In genomic region chr16:11386054-11386680, GRCh38 we compare ENCODE assay signal across 21 cellular contexts. TPM values are rescaled to one million over a fixed set of nuclear protein-coding genes. Genes with fewer than 3 reads are reported as not detected.
DNase-seq lines count a peak whose midpoint lies in the region; ATAC-seq, FAIRE-seq and TF ChIP-seq lines count a peak whose summit lies in the region.
"Had no signal": no experiment of that assay in that cellular context is flagged by ENCODE, and none has a peak within 500 bp of the region (broad histone marks: within the 10 kb centered on the region; RNA-seq: fewer than 3 reads in every experiment).

No MANE protein-coding gene starts in this region.

- peak; percentile 77 for ATAC-seq in activated CD8-positive, alpha-beta T cell treated with anti-CD3 and anti-CD28 coated beads for 36 hours
- ATAC-seq in activated CD8-positive, alpha-beta T cell treated with anti-CD3 and anti-CD28 coated beads, Interleukin-2, amount 10 ng/mL, durations not matched to agents 7 days and 5 days = no peak
- ATAC-seq in WTC11 (no peak), upper lobe of left lung (ENCODE audit: low FRiP score in 2 of 2) (no peak)

- intact Hi-C loops in activated CD8-positive, alpha-beta T cell treated with anti-CD3 and anti-CD28 coated beads for 36 hours (cut with micrococcal nuclease) = no loop called here

- FAIRE-seq in GM12891 (lab: Jason Lieb, UNC) = peak; percentile 56
- FAIRE-seq: A204.1, keratinocyte had no signal

- no peak overlapping the region for H3K4me3 Mint-ChIP-seq in activated CD8-positive, alpha-beta T cell treated with anti-CD3 and anti-CD28 coated beads for 36 hours
- H3K4me3 Mint-ChIP-seq in activated CD8-positive, alpha-beta T cell treated with anti-CD3 and anti-CD28 coated beads, Interleukin-2, amount 10 ng/mL, durations not matched to agents 7 days and 5 days = no peak overlapping the region
- no peak overlapping the region for H3K4me3 Mint-ChIP-seq in WTC11
- H3K4me3 Mint-ChIP-seq: CD4-positive, alpha-beta memory T cell; stimulated activated naive CD8-positive, alpha-beta T cell treated with anti-CD3 and anti-CD28 coated beads, Interleukin-15, Interleukin-2, amounts not matched to agents 100 ng/mL and 50 ng/mL, for 24 hours had no signal

- no peak overlapping the region for H3K27ac Mint-ChIP-seq in activated CD8-positive, alpha-beta T cell treated with anti-CD3 and anti-CD28 coated beads for 36 hours
- no peak overlapping the region for H3K27ac Mint-ChIP-seq in activated CD8-positive, alpha-beta T cell treated with anti-CD3 and anti-CD28 coated beads, Interleukin-2, amount 10 ng/mL, durations not matched to agents 7 days and 5 days
- no peak overlapping the region; the same call in 1 of the 2 replicates for H3K27ac Mint-ChIP-seq in WTC11
- H3K27ac Mint-ChIP-seq: CD4-positive, alpha-beta memory T cell; stimulated activated naive CD8-positive, alpha-beta T cell treated with anti-CD3 and anti-CD28 coated beads, Interleukin-15, Interleukin-2, amounts not matched to agents 100 ng/mL and 50 ng/mL, for 24 hours had no signal

- no peak for TF ChIP-seq CTCF in activated CD8-positive, alpha-beta T cell treated with anti-CD3 and anti-CD28 coated beads for 36 hours (IDR thresholded peaks at IDR 0.05)
- TF ChIP-seq CTCF in WTC11 (IDR thresholded peaks at IDR 0.05) (no peak), osteoblast (IDR thresholded peaks at IDR 0.05; ENCODE audit: extremely low read depth, low read depth, low read length) (no peak), brain microvascular endothelial cell (IDR thresholded peaks at IDR 0.05; ENCODE audit: low read depth, low read length, missing control alignments) (no peak), upper lobe of left lung (IDR thresholded peaks at IDR 0.05) (no peak)

- no peaks in the 10 kb centered on the region for H3K9me3 Mint-ChIP-seq in activated CD8-positive, alpha-beta T cell treated with anti-CD3 and anti-CD28 coated beads for 36 hours
- no peaks in the 10 kb centered on the region for H3K9me3 Mint-ChIP-seq in activated CD8-positive, alpha-beta T cell treated with anti-CD3 and anti-CD28 coated beads, Interleukin-2, amount 10 ng/mL, durations not matched to agents 7 days and 5 days (ENCODE audit: insufficient read depth)
- no peaks in the 10 kb centered on the region for H3K9me3 Mint-ChIP-seq in WTC11
- H3K9me3 Mint-ChIP-seq: CD4-positive, alpha-beta memory T cell; stimulated activated naive CD8-positive, alpha-beta T cell treated with anti-CD3 and anti-CD28 coated beads, Interleukin-15, Interleukin-2, amounts not matched to agents 100 ng/mL and 50 ng/mL, for 24 hours had no signal

- H4K20me1 ChIP-seq in osteoblast (ENCODE audit: insufficient read depth, low read length) = no peaks in the 10 kb centered on the region

- H3K27me3 ChIP-seq in osteoblast (ENCODE audit: insufficient read depth, low read length) (no peaks in the 10 kb centered on the region), brain microvascular endothelial cell (replicated peaks) (peaks cover 3% of the 10 kb centered on the region), upper lobe of left lung (no peaks in the 10 kb centered on the region)

- CTCF ChIA-PET in activated CD8-positive, alpha-beta T cell treated with anti-CD3 and anti-CD28 coated beads for 36 hours (lab: Charles Lee) = interaction anchor here (1.1 to 5.1 kb wide), 5 partner anchors 11 to 430 kb away, joined by 3 to 33 read pairs (median 20); no protein-coding TSS in a partner anchor
- CTCF ChIA-PET in activated CD8-positive, alpha-beta T cell treated with anti-CD3 and anti-CD28 coated beads, Interleukin-2, amount 10 ng/mL, durations not matched to agents 7 days and 5 days (lab: Charles Lee) = interaction anchor here (2.2 to 3.8 kb wide), 2 partner anchors 10 to 14 kb away, joined by 12 to 18 read pairs; no protein-coding TSS in a partner anchor
- CTCF ChIA-PET in WTC11 (lab: Charles Lee) = interaction anchor here (0.7 to 11.3 kb wide), 19 partner anchors 14 to 682 kb away, joined by 3 to 234 read pairs (median 4); partner anchors contain the start of genes SOCS1 and ZC3H7A

- WGBS in upper lobe of left lung, 2 donors = 80 to 84% methylated on average over 5 to 12 of the region's 12 CpGs

- no peaks in the 10 kb centered on the region for H3K79me2 ChIP-seq in osteoblast (ENCODE audit: insufficient read depth, low read length)
- H3K79me2 ChIP-seq: parathyroid adenoma had no signal

- peak; percentile 49 for DNase-seq in activated CD8-positive, alpha-beta T cell treated with anti-CD3 and anti-CD28 coated beads for 36 hours
- no peak for DNase-seq in activated CD8-positive, alpha-beta T cell treated with anti-CD3 and anti-CD28 coated beads, Interleukin-2, amount 10 ng/mL, durations not matched to agents 7 days and 5 days
- peak; percentile 32 for DNase-seq in GM12891 (ENCODE audit: insufficient read length, low spot score)
- no peak for DNase-seq in WTC11 (ENCODE audit: low spot score)
- DNase-seq in osteoblast (ENCODE audit: insufficient read length, low spot score, missing footprints) = peak; percentile 37
- DNase-seq in brain microvascular endothelial cell = no peak
- DNase-seq in upper lobe of left lung = no peak
- no peak for DNase-seq in NCI-H1436 (lab: John Stamatoyannopoulos, UW)
- DNase-seq: AML-193; CD4-positive, alpha-beta memory T cell; DMS 273 treated with DMSO at 0.1 percent for 48 hours; EL; GOT3; MV-4-11; NCI-H446 treated with DMSO at 0.1 percent for 48 hours had no signal

- no peaks in the 10 kb centered on the region for H3K36me3 ChIP-seq in osteoblast (ENCODE audit: insufficient read depth, low read length)
- no peaks in the 10 kb centered on the region for H3K36me3 ChIP-seq in brain microvascular endothelial cell (replicated peaks)
- H3K36me3 ChIP-seq in upper lobe of left lung = no peaks in the 10 kb centered on the region

- no peaks in the 10 kb centered on the region for H3K27me3 Mint-ChIP-seq in activated CD8-positive, alpha-beta T cell treated with anti-CD3 and anti-CD28 coated beads for 36 hours
- no peaks in the 10 kb centered on the region for H3K27me3 Mint-ChIP-seq in activated CD8-positive, alpha-beta T cell treated with anti-CD3 and anti-CD28 coated beads, Interleukin-2, amount 10 ng/mL, durations not matched to agents 7 days and 5 days (ENCODE audit: low read depth)
- peaks cover 2% of the 10 kb centered on the region; the same call in 1 of the 2 replicates for H3K27me3 Mint-ChIP-seq in WTC11 (ENCODE audit: low read depth)
- H3K27me3 Mint-ChIP-seq: CD4-positive, alpha-beta memory T cell; stimulated activated naive CD8-positive, alpha-beta T cell treated with anti-CD3 and anti-CD28 coated beads, Interleukin-15, Interleukin-2, amounts not matched to agents 100 ng/mL and 50 ng/mL, for 24 hours had no signal

- H3K4me3 ChIP-seq in osteoblast (ENCODE audit: insufficient read depth, low read length) = no peak overlapping the region
- H3K4me3 ChIP-seq in brain microvascular endothelial cell (ENCODE audit: low read depth, low read length) = no peak overlapping the region
- H3K4me3 ChIP-seq in upper lobe of left lung = no peak overlapping the region
- H3K4me3 ChIP-seq: dorsolateral prefrontal cortex, lung had no signal

- no peaks in the 10 kb centered on the region for H3K4me1 Mint-ChIP-seq in activated CD8-positive, alpha-beta T cell treated with anti-CD3 and anti-CD28 coated beads for 36 hours (ENCODE audit: low read depth)
- peaks cover 21% of the 10 kb centered on the region for H3K4me1 Mint-ChIP-seq in activated CD8-positive, alpha-beta T cell treated with anti-CD3 and anti-CD28 coated beads, Interleukin-2, amount 10 ng/mL, durations not matched to agents 7 days and 5 days (ENCODE audit: low read depth)
- peaks cover 28% of the 10 kb centered on the region for H3K4me1 Mint-ChIP-seq in WTC11

- H3K9me3 ChIP-seq in osteoblast (ENCODE audit: low read depth, low read length) (no peaks in the 10 kb centered on the region), upper lobe of left lung (no peaks in the 10 kb centered on the region)

- no peak for TF ChIP-seq EP300 in upper lobe of left lung (IDR thresholded peaks at IDR 0.05)

- H3K4me1 ChIP-seq in osteoblast (ENCODE audit: insufficient read depth, low read length) (peaks cover 8% of the 10 kb centered on the region), upper lobe of left lung (peaks cover 0 to 7% (median 0%) of the 10 kb centered on the region in 4 donors)
- H3K4me1 ChIP-seq: parathyroid adenoma had no signal

- no peak for TF ChIP-seq POLR2A in GM12891 (IDR thresholded peaks at IDR 0.05; ENCODE audit: low read depth, low read length)
- TF ChIP-seq POLR2A in upper lobe of left lung (IDR thresholded peaks at IDR 0.05) = no peak

- no peak overlapping the region for H2AFZ ChIP-seq in osteoblast (ENCODE audit: low read length)
- H2AFZ ChIP-seq: parathyroid adenoma had no signal

- POLR2A ChIA-PET in activated CD8-positive, alpha-beta T cell treated with anti-CD3 and anti-CD28 coated beads for 36 hours (lab: Charles Lee) = no interaction called here
- POLR2A ChIA-PET in activated CD8-positive, alpha-beta T cell treated with anti-CD3 and anti-CD28 coated beads, Interleukin-2, amount 10 ng/mL, durations not matched to agents 7 days and 5 days (lab: Charles Lee) = interaction anchor here (0.5 kb wide), 1 partner anchor 708 kb away, joined by 3 read pairs; no protein-coding TSS in a partner anchor
- POLR2A ChIA-PET in WTC11 (lab: Charles Lee) = interaction anchor here (0.9 kb wide), 1 partner anchor 132 kb away, joined by 3 read pairs; no protein-coding TSS in a partner anchor

- in situ Hi-C loops in brain microvascular endothelial cell (cut with HindIII; ENCODE audit: low pct_ligation_motif_present, low sequenced_read_pairs) = no loop called here

- no peaks in the 10 kb centered on the region for H3K36me3 Mint-ChIP-seq in activated CD8-positive, alpha-beta T cell treated with anti-CD3 and anti-CD28 coated beads for 36 hours (ENCODE audit: low read depth)
- peaks cover 9% of the 10 kb centered on the region for H3K36me3 Mint-ChIP-seq in activated CD8-positive, alpha-beta T cell treated with anti-CD3 and anti-CD28 coated beads, Interleukin-2, amount 10 ng/mL, durations not matched to agents 7 days and 5 days (ENCODE audit: low read depth)
- H3K36me3 Mint-ChIP-seq in WTC11 = peaks cover 10% of the 10 kb centered on the region; the same call in 1 of the 2 replicates
- H3K36me3 Mint-ChIP-seq: CD4-positive, alpha-beta memory T cell had no signal

- H3K4me2 ChIP-seq in osteoblast (ENCODE audit: insufficient read depth, low read length) = no peak overlapping the region

- H3K27ac ChIP-seq in osteoblast (ENCODE audit: low read depth, low read length) (no peak overlapping the region), brain microvascular endothelial cell (no peak overlapping the region), upper lobe of left lung (no peak overlapping the region)
- H3K27ac ChIP-seq: dorsolateral prefrontal cortex, parathyroid adenoma had no signal

TF ChIP-seq in GM12891, 5 proteins besides CTCF, POLR2A, EP300 and RAD21 (continues in another document):
- no peak for TF ChIP-seq TAF1 (IDR thresholded peaks at IDR 0.05; ENCODE audit: low read depth, low read length)

RNA-seq across cellular contexts. Expression of gene RMI2, which starts 40.9 kb away (rescaled TPM):
- total RNA-seq in activated CD8-positive, alpha-beta T cell treated with anti-CD3 and anti-CD28 coated beads for 36 hours = 10 to 100 TPM; 53.1 to 57.7 TPM
- 10 to 100 TPM; 65.6 to 67.0 TPM for total RNA-seq in activated CD8-positive, alpha-beta T cell treated with anti-CD3 and anti-CD28 coated beads, Interleukin-2, amount 10 ng/mL, durations not matched to agents 7 days and 5 days
- polyA plus RNA-seq in GM12891 (2012; ENCODE audit: low read depth, missing spikeins) = 39.3 TPM
- total RNA-seq in WTC11 (2021) = 77.2 to 83.4 TPM (median 79.0 TPM) in 3 replicates
- 1.4 and 1.8 TPM in 2 replicates for total RNA-seq in osteoblast
- total RNA-seq in upper lobe of left lung = 1 to 10 TPM; 2.6 to 6.3 (median 2.7) TPM

Comparison
In these comparisons a context has a peak if more than half of its experiments do, and no peak if none do; other contexts are left out.
1. DNase-seq: peak in activated CD8-positive, alpha-beta T cell treated with anti-CD3 and anti-CD28 coated beads for 36 hours (single experiment), GM12891 (single experiment) and osteoblast (single experiment); none in activated CD8-positive, alpha-beta T cell treated with anti-CD3 and anti-CD28 coated beads, Interleukin-2, amount 10 ng/mL, durations not matched to agents 7 days and 5 days (single experiment), WTC11 (single experiment), brain microvascular endothelial cell (single experiment), upper lobe of left lung (0 of 2) and NCI-H1436 (single experiment).
2. RNA of gene RMI2, which starts 40.9 kb away (total RNA-seq): 77.2 to 83.4 TPM in WTC11, 65.6 to 67.0 TPM in activated CD8-positive, alpha-beta T cell treated with anti-CD3 and anti-CD28 coated beads, Interleukin-2, amount 10 ng/mL, durations not matched to agents 7 days and 5 days and 53.1 to 57.7 TPM in activated CD8-positive, alpha-beta T cell treated with anti-CD3 and anti-CD28 coated beads for 36 hours; 2.6 to 6.3 TPM in upper lobe of left lung and 1.4 to 1.8 TPM in osteoblast; every median in the first group is over 4 times any median in the second.